In the genomic region with DNA sequence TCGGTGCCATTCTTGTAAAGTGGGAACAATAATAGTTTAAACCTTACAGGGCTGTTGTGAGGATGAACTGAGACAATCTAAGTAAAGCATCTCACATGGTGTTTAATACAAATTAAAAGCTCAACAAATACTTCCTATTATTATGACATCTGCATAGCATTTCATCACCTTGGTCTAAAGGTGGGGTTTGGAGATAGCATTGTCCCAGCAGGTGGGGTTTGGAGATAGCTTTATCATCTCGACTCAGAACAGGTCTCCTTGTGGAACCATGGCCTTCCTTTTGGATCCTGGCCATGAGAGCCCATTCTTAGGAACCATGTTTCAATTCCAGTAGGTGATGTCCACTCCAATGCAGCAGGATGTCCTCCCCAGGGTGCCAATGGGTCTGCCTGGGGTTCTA, we compare ENCODE assay signal across 7 cellular contexts. TPM values are rescaled to one million over a fixed set of nuclear protein-coding genes. Genes with fewer than 3 reads are reported as not detected.
"Had no signal": no experiment of that assay in that cellular context is flagged by ENCODE, and none has a peak within 500 bp of the region (broad histone marks: within the 10 kb centered on the region; RNA-seq: fewer than 3 reads in every experiment).

No MANE protein-coding gene starts in this region.

- H3K4me3 ChIP-seq: GM12878 had no signal

- FAIRE-seq: GM12878, GM12891, GM12892, GM18507, GM19239 had no signal

- DNase-seq: GDM1, GF-D8 had no signal

- ATAC-seq: GM12878 had no signal

RNA-seq across cellular contexts. Expression of a gene that starts 20.6 kb away (rescaled TPM):
- total RNA-seq: GM12878 had no signal
- polyA plus RNA-seq: GM12878 had no signal
